ENCODE assay signal across 8 cellular contexts in genomic region chr1:25338188-25338981, GRCh38.
DNase-seq lines count a peak whose midpoint lies in the region; ATAC-seq lines count a peak whose summit lies in the region.

TSS of gene TMEM50A (plus strand) at chr1:25338334. CDS start at chr1:25340487, 2,153 bp downstream.

- no peaks in the 10 kb centered on the region for H3K9me3 Mint-ChIP-seq in effector memory CD8-positive, alpha-beta T cell
- H3K9me3 Mint-ChIP-seq in memory B cell: no peaks in the 10 kb centered on the region

- H3K27me3 Mint-ChIP-seq in effector memory CD8-positive, alpha-beta T cell: no peaks in the 10 kb centered on the region
- no peaks in the 10 kb centered on the region for H3K27me3 Mint-ChIP-seq in memory B cell

- peak; percentile 63 for ATAC-seq in GM19467 (IDR thresholded peaks at IDR 0.05; ENCODE audit: unreplicated experiment)
- ATAC-seq in effector memory CD8-positive, alpha-beta T cell (replicated peaks): peak; percentile 39
- ATAC-seq in memory B cell (ENCODE audit: low read depth): peak; percentile 77

- H3K36me3 Mint-ChIP-seq in effector memory CD8-positive, alpha-beta T cell (ENCODE audit: insufficient read depth): peaks cover 50% of the 10 kb centered on the region
- H3K36me3 Mint-ChIP-seq in memory B cell: peaks cover 2% of the 10 kb centered on the region

- H3K4me3 Mint-ChIP-seq in effector memory CD8-positive, alpha-beta T cell: peak within 1 kb of the TSS; percentile 93 to 97
- peak within 1 kb of the TSS; percentile 96 for H3K4me3 Mint-ChIP-seq in memory B cell

- DNase-seq in COLO668 (lab: John Stamatoyannopoulos, UW; ENCODE audit: unreplicated experiment): peak; percentile 95
- peak; percentile 73 for DNase-seq in HS-27A (ENCODE audit: low read depth)
- peak; percentile 69 for DNase-seq in NOMO-1 treated with DMSO at 0.1 percent for 48 hours (lab: John Stamatoyannopoulos, UW; ENCODE audit: unreplicated experiment)
- DNase-seq in activated CD8-positive, alpha-beta memory T cell treated with anti-CD3 and anti-CD28 coated beads for 48 hours (ENCODE audit: low read depth in 2 of 3, low spot score in 2 of 3): peak; percentile 77 to 87 (median 82)
- peak; percentile 90 to 94 (median 92) for DNase-seq in effector memory CD8-positive, alpha-beta T cell
- peak; percentile 90 to 94 for DNase-seq in memory B cell (ENCODE audit: low spot score in 2 of 2)
- DNase-seq in stimulated activated CD8-positive, alpha-beta memory T cell treated with anti-CD3 and anti-CD28 coated beads, Interleukin-12 subunit alpha, Interleukin-12 subunit beta, amount 100 ng/mL, for 4 hours (ENCODE audit: low read depth): peak; percentile 83

- peak within 1 kb of the TSS; percentile 98 for H3K27ac Mint-ChIP-seq in effector memory CD8-positive, alpha-beta T cell
- peak within 1 kb of the TSS; percentile 94 for H3K27ac Mint-ChIP-seq in memory B cell

- H3K4me1 Mint-ChIP-seq in effector memory CD8-positive, alpha-beta T cell (ENCODE audit: low read depth in 2 of 2): peaks cover 16 to 49% of the 10 kb centered on the region in 2 donors
- H3K4me1 Mint-ChIP-seq in memory B cell: peaks cover 10% of the 10 kb centered on the region

Comparison
In these comparisons a context has a peak if more than half of its experiments do, and no peak if none do; other contexts are left out.
1. Peak in every context shown above with its lines: DNase-seq and ATAC-seq.